Comparison of ENCODE assay signal across 8 cellular contexts in the genomic region with DNA sequence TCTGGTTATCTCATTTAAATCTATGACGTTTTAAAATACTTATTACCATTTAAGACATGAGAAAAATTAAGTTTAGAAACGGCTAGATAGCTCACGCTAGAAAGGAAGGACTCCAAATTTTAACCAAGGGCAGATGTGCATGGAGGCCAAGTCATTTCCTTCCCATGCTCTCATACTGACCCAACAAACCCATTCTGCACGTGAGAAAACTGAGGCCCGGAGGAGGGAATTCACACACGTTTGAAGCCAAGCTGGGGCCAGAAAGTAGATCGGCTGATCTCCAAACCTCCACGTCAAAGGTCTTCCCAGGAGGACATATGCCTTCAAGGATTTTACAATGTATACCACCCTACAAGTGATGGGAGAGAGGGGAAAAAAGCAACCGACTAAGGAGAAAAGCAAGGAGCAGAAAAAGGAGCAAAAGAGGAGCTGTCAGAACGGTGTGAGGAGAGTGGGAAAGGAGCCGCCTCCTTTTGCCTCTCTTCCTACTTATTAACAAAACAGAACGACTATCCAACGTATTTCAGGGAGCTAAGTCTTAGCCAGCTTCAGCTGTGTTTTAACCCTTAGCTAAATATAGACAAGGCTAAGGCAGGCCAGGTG. TPM values are rescaled to one million over a fixed set of nuclear protein-coding genes. Genes with fewer than 3 reads are reported as not detected.
DNase-seq lines count a peak whose midpoint lies in the region; ATAC-seq and TF ChIP-seq lines count a peak whose summit lies in the region.

No MANE protein-coding gene starts in this region.

- peaks cover 22% of the 10 kb centered on the region for H3K36me3 ChIP-seq in mesodermal cell (ENCODE audit: control insufficient read depth, insufficient read depth, low read length)

- H3K4me3 Mint-ChIP-seq in IgD-negative memory B cell, result peak overlapping the region; percentile 83 to 97 (median 90)
- H3K4me3 Mint-ChIP-seq in chondrocyte (ENCODE audit: unreplicated experiment), result peak overlapping the region; percentile 84

- DNase-seq in AG10803 (ENCODE audit: low read depth), result peak; percentile 50
- no peak for DNase-seq in chondrocyte (ENCODE audit: low spot score)
- no peak for DNase-seq in NCI-H1436 (lab: John Stamatoyannopoulos, UW)
- DNase-seq in NCI-H1694 treated with DMSO at 0.1 percent for 48 hours (lab: John Stamatoyannopoulos, UW), result no peak
- DNase-seq in NCI-H82 (lab: John Stamatoyannopoulos, UW), result no peak

- H3K27ac Mint-ChIP-seq in IgD-negative memory B cell (peak overlapping the region; percentile 91 to 97 (median 97)), chondrocyte (ENCODE audit: unreplicated experiment) (peak overlapping the region; percentile 97)

- peak overlapping the region; percentile 76 for H3K4me3 ChIP-seq in AG10803 (ENCODE audit: low read length)
- peak overlapping the region; percentile 83 for H3K4me3 ChIP-seq in mesodermal cell (ENCODE audit: extremely low read depth, insufficient read depth, low read length, poor library complexity, severe bottlenecking)

- ATAC-seq in HG03378 (IDR thresholded peaks at IDR 0.05; ENCODE audit: unreplicated experiment), result no peak

- H3K27ac ChIP-seq in mesodermal cell (ENCODE audit: low read depth, low read length, severe bottlenecking), result peak overlapping the region; percentile 74

- H3K36me3 Mint-ChIP-seq in IgD-negative memory B cell, result peaks cover 7% of the 10 kb centered on the region
- H3K36me3 Mint-ChIP-seq in chondrocyte (ENCODE audit: low read depth), result peaks cover 10% of the 10 kb centered on the region

- H3K4me1 ChIP-seq in mesodermal cell (ENCODE audit: control insufficient read depth, insufficient read depth, low read length, poor library complexity, severe bottlenecking), result peaks cover 2% of the 10 kb centered on the region

- no peak for TF ChIP-seq CTCF in AG10803 (conservative IDR thresholded peaks at IDR 0.05; ENCODE audit: low read length)
- TF ChIP-seq CTCF in chondrocyte (IDR thresholded peaks at IDR 0.05), result no peak

- 55 to 56% methylated on average over 6 to 9 of the region's 13 CpGs for WGBS in mesodermal cell (ENCODE audit: insufficient coverage in 2 of 2), 2 experiments

- no peaks in the 10 kb centered on the region for H3K9me3 ChIP-seq in mesodermal cell (ENCODE audit: control insufficient read depth, low read length)

- no peaks in the 10 kb centered on the region for H3K9me3 Mint-ChIP-seq in IgD-negative memory B cell
- H3K9me3 Mint-ChIP-seq in chondrocyte (ENCODE audit: low read depth), result no peaks in the 10 kb centered on the region

- H3K4me1 Mint-ChIP-seq in IgD-negative memory B cell, result peaks cover 18 to 22% (median 18%) of the 10 kb centered on the region in 3 donors
- H3K4me1 Mint-ChIP-seq in chondrocyte (ENCODE audit: low read depth), result peaks cover 29% of the 10 kb centered on the region

- H3K27me3 Mint-ChIP-seq in IgD-negative memory B cell (no peaks in the 10 kb centered on the region), chondrocyte (ENCODE audit: low read depth) (no peaks in the 10 kb centered on the region)

RNA-seq across cellular contexts. Expression of a gene that starts 0.6 kb away (rescaled TPM):
- polyA plus RNA-seq in IgD-negative memory B cell, result 21.6 TPM
- 13.1 to 21.8 TPM (median 17.1 TPM) in 3 replicates for total RNA-seq in chondrocyte
- polyA plus RNA-seq in mesodermal cell (2013, experiment 1 of 2), result 16.8 TPM
- polyA plus RNA-seq in mesodermal cell (2013, experiment 2 of 2), result 19.3 TPM

RNA-seq across cellular contexts. Expression of a gene that starts 45.8 kb away (rescaled TPM):
- not detected for polyA plus RNA-seq in IgD-negative memory B cell
- 4.5 to 10.2 TPM (median 5.0 TPM) in 3 replicates for total RNA-seq in chondrocyte
- polyA plus RNA-seq in mesodermal cell (2013, experiment 1 of 2), result 6.7 TPM
- polyA plus RNA-seq in mesodermal cell (2013, experiment 2 of 2), result 5.7 TPM
